ENCODE assay signal across 20 cellular contexts in the genomic region with DNA sequence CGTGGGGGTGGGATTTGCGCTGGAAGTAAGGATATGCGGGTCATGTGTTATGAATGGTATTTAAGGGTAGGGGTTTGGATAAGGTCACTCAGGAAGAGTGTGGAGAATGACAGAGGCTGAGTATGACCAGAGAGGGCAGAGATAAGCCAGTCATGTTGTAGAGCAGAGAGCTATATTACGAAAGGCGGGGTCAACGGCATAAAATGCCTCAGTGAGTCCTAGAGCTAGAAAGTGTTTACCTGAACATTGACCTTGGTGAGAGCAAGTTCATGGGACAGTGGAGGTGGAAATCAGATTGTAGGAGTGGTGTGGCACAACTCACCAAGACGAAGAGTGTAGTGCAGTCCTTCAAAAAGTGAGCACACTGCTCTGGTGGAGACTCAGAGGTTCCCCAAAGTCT. TPM values are rescaled to one million over a fixed set of nuclear protein-coding genes. Genes with fewer than 3 reads are reported as not detected.
"Had no signal": no experiment of that assay in that cellular context is flagged by ENCODE, and none has a peak within 500 bp of the region (broad histone marks: within the 10 kb centered on the region; RNA-seq: fewer than 3 reads in every experiment).

No MANE protein-coding gene starts in this region.

- H3K79me2 ChIP-seq: hepatocyte, parathyroid adenoma had no signal

- H3K9me3 ChIP-seq: esophagus squamous epithelium, sigmoid colon, testis, tibial nerve had no signal

- ATAC-seq: stimulated activated naive B cell treated with anti-CD40 and anti-IgM and Interleukin-4, amounts not matched to agents 10 μg/mL and 1 μg/mL and 100 μg/mL, for 72 hours; stimulated activated naive CD8-positive, alpha-beta T cell treated with anti-CD3 and anti-CD28 coated beads, Interleukin-15, amount 100 ng/mL, for 72 hours had no signal

- H3K36me3 ChIP-seq: esophagus squamous epithelium, sigmoid colon, tibial nerve had no signal

- H3K9ac ChIP-seq: parathyroid adenoma had no signal

- H3K27ac ChIP-seq: esophagus squamous epithelium, hepatocyte, parathyroid adenoma, sigmoid colon, skin epidermis, testis, tibial nerve had no signal

- H3K27me3 ChIP-seq: hepatocyte, sigmoid colon, testis, tibial nerve had no signal

- H3K4me1 ChIP-seq: testis had no signal

- H3K4me3 ChIP-seq: esophagus squamous epithelium, hepatocyte, lung, sigmoid colon, skin epidermis, testis, tibial nerve had no signal

- H3K4me2 ChIP-seq: hepatocyte had no signal

- DNase-seq: esophagus squamous epithelium; foreskin fibroblast; kidney; mesendoderm; naive B cell; sigmoid colon; stimulated activated CD4-positive, alpha-beta T cell treated with anti-CD3 and anti-CD28 coated beads, Interleukin-2, amount 100 ng/mL, for 24 hours; stimulated activated CD4-positive, alpha-beta T cell treated with anti-CD3 and anti-CD28 coated beads, Interleukin-4, amount 100 ng/mL, for 4 hours; stimulated activated naive B cell treated with anti-CD40 and anti-IgM and Interleukin-4, amounts not matched to agents 10 μg/mL and 1 μg/mL and 100 μg/mL, for 72 hours; stimulated activated naive CD8-positive, alpha-beta T cell treated with anti-CD3 and anti-CD28 coated beads, Interleukin-15, amount 100 ng/mL, for 72 hours; testis had no signal

- FAIRE-seq: kidney had no signal

- H2AFZ ChIP-seq: hepatocyte, parathyroid adenoma had no signal

RNA-seq across cellular contexts. Expression of gene LMOD2, which starts 13.8 kb away (rescaled TPM):
- total RNA-seq: epithelial cell of proximal tubule, esophagus squamous epithelium, hepatocyte, kidney, omental fat pad, sigmoid colon, subcutaneous adipose tissue, tibial nerve had no signal
- polyA plus RNA-seq: hepatocyte, lung, urinary bladder had no signal
